Comparison of ENCODE assay signal across 13 cellular contexts in genomic region chr1:14804626-14805025, GRCh38.
DNase-seq lines count a peak whose midpoint lies in the region; ATAC-seq, FAIRE-seq and TF ChIP-seq lines count a peak whose summit lies in the region.
"Had no signal": no experiment of that assay in that cellular context is flagged by ENCODE, and none has a peak within 500 bp of the region (broad histone marks: within the 10 kb centered on the region; RNA-seq: fewer than 3 reads in every experiment).

No MANE protein-coding gene starts in this region.

- CTCF ChIA-PET in HEK293T (lab: Yijun Ruan, JAX) = interaction anchor here (1.0 to 1.1 kb wide), 2 partner anchors 22 to 976 kb away, joined by 3 read pairs; no protein-coding TSS in a partner anchor

- intact Hi-C loops in kidney (cut with DNase I) = no loop called here

- FAIRE-seq in kidney (lab: Jason Lieb, UNC) = no peak
- no peak for FAIRE-seq in GM12891 (lab: Jason Lieb, UNC)
- FAIRE-seq: GM19239 had no signal

- no peak overlapping the region for H3K9ac ChIP-seq in kidney (ENCODE audit: low read length in 2 of 2)

- DNase-seq in ELF-1 (ENCODE audit: low read depth, low spot score) (peak; percentile 30), HEK293T (ENCODE audit: extremely low spot score) (peak; percentile 20), UCSD-AML1 (lab: John Stamatoyannopoulos, UW; ENCODE audit: unreplicated experiment) (peak; percentile 54), kidney (no peak), GM20000 (ENCODE audit: low spot score) (no peak), GM12891 (ENCODE audit: insufficient read length, low spot score) (no peak)
- DNase-seq: anterior cingulate cortex; left colon; stimulated activated CD4-positive, alpha-beta T cell treated with anti-CD3 and anti-CD28 coated beads, Interleukin-1b, Interleukin-23, amount 100 ng/mL, for 48 hours; stimulated activated naive CD8-positive, alpha-beta T cell treated with anti-CD3 and anti-CD28 coated beads, Interleukin-15, amount 100 ng/mL, for 72 hours had no signal

- ATAC-seq in HG02884 (IDR thresholded peaks at IDR 0.05; ENCODE audit: unreplicated experiment) = no peak
- ATAC-seq: left colon; stimulated activated naive CD8-positive, alpha-beta T cell treated with anti-CD3 and anti-CD28 coated beads, Interleukin-15, amount 100 ng/mL, for 72 hours had no signal

- peaks cover 4 to 11% of the 10 kb centered on the region in 2 donors for H3K9me3 ChIP-seq in kidney (ENCODE audit: control insufficient read depth in 1 of 2, low read length in 2 of 2)

- no peak overlapping the region for H3K4me3 ChIP-seq in kidney (ENCODE audit: low read length in 2 of 2)
- H3K4me3 ChIP-seq: SJSA1 had no signal

- H3K27ac ChIP-seq in kidney (ENCODE audit: low read depth in 2 of 2, low read length in 2 of 2) = no peak overlapping the region
- H3K27ac ChIP-seq: SJSA1 had no signal

- TF ChIP-seq POLR2A in GM12891 (IDR thresholded peaks at IDR 0.05; ENCODE audit: low read depth, low read length) = no peak

- no peaks in the 10 kb centered on the region for H3K36me3 ChIP-seq in kidney (ENCODE audit: control insufficient read depth in 1 of 2, insufficient read depth in 2 of 2, low read length in 2 of 2)
- H3K36me3 ChIP-seq: SJSA1 had no signal

- TF ChIP-seq CTCF in kidney (IDR thresholded peaks at IDR 0.05; ENCODE audit: borderline replicate concordance, extremely low read depth, insufficient read depth) (peak; percentile 8), GM20000 (IDR thresholded peaks at IDR 0.05; ENCODE audit: extremely low read depth, missing control alignments) (no peak)

- POLR2A ChIA-PET in HEK293T (lab: Yijun Ruan, JAX) = no interaction called here

- H3K4me1 ChIP-seq in kidney (ENCODE audit: control insufficient read depth in 1 of 2, insufficient read depth in 1 of 2, low read depth in 1 of 2, low read length in 2 of 2) = no peaks in the 10 kb centered on the region

TF ChIP-seq in HEK293T, 16 proteins besides CTCF, POLR2A, EP300 and RAD21:
- TF ChIP-seq CTBP1 (IDR thresholded peaks at IDR 0.05; ENCODE audit: borderline replicate concordance) = no peak
- TF ChIP-seq SUZ12 (IDR thresholded peaks at IDR 0.05) = no peak
- TF ChIP-seq FOXA1 (IDR thresholded peaks at IDR 0.05) = no peak
- no peak for TF ChIP-seq L3MBTL2 (conservative IDR thresholded peaks at IDR 0.05)
- TF ChIP-seq TARDBP (IDR thresholded peaks at IDR 0.05) = no peak
- TF ChIP-seq ARNT (IDR thresholded peaks at IDR 0.05) = no peak
- TF ChIP-seq SP1 (IDR thresholded peaks at IDR 0.05) = no peak
- TF ChIP-seq ELF4 (IDR thresholded peaks at IDR 0.05) = no peak
- TF ChIP-seq FOXK2 (IDR thresholded peaks at IDR 0.05) = no peak
- TF ChIP-seq NFRKB (IDR thresholded peaks at IDR 0.05) = no peak
- TF ChIP-seq FOXM1 (IDR thresholded peaks at IDR 0.05; ENCODE audit: borderline replicate concordance) = no peak
- no peak for TF ChIP-seq LEF1 (IDR thresholded peaks at IDR 0.05; ENCODE audit: borderline replicate concordance)
- TF ChIP-seq BHLHE40 (IDR thresholded peaks at IDR 0.05; ENCODE audit: borderline replicate concordance) = no peak
- TF ChIP-seq, protein P1, sequence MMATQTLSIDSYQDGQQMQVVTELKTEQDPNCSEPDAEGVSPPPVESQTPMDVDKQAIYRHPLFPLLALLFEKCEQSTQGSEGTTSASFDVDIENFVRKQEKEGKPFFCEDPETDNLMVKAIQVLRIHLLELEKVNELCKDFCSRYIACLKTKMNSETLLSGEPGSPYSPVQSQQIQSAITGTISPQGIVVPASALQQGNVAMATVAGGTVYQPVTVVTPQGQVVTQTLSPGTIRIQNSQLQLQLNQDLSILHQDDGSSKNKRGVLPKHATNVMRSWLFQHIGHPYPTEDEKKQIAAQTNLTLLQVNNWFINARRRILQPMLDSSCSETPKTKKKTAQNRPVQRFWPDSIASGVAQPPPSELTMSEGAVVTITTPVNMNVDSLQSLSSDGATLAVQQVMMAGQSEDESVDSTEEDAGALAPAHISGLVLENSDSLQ (IDR thresholded peaks at IDR 0.05) = no peak
- TF ChIP-seq HDGF (IDR thresholded peaks at IDR 0.05; ENCODE audit: borderline replicate concordance) = no peak
- no peak for TF ChIP-seq ZNF384 (IDR thresholded peaks at IDR 0.05)

TF ChIP-seq in GM12891, 5 proteins besides CTCF, POLR2A, EP300 and RAD21:
- no peak for TF ChIP-seq TAF1 (IDR thresholded peaks at IDR 0.05; ENCODE audit: low read depth, low read length)
- no peak for TF ChIP-seq PAX5 (IDR thresholded peaks at IDR 0.05; ENCODE audit: insufficient read depth, low read length, severe bottlenecking)
- TF ChIP-seq POLR2AphosphoS5 (IDR thresholded peaks at IDR 0.05; ENCODE audit: low read depth, low read length) = no peak
- no peak for TF ChIP-seq POU2F2 (IDR thresholded peaks at IDR 0.05; ENCODE audit: low read depth, low read length)
- no peak for TF ChIP-seq SPI1 (IDR thresholded peaks at IDR 0.05; ENCODE audit: low read depth, low read length)

Comparison
In these comparisons a context has a peak if more than half of its experiments do, and no peak if none do; other contexts are left out.
1. DNase-seq: peak in ELF-1 (single experiment), HEK293T (single experiment) and UCSD-AML1 (single experiment); none in kidney (single experiment), GM20000 (single experiment) and GM12891 (single experiment).